In genomic region chr3:123652346-123652984, GRCh38 we compare ENCODE assay signal across 8 cellular contexts.
A peak's percentile ranks its signal among the peaks of the same experiment; 100 is the strongest.
DNase-seq lines count a peak whose midpoint lies in the region; ATAC-seq and TF ChIP-seq lines count a peak whose summit lies in the region.

No MANE protein-coding gene starts in this region.

- no peaks in the 10 kb centered on the region; the same call in 1 of the 2 replicates for H3K9me3 Mint-ChIP-seq in HFFc6
- H3K9me3 Mint-ChIP-seq in naive thymus-derived CD4-positive, alpha-beta T cell, result peaks cover 0 to 10% (median 4%) of the 10 kb centered on the region in 11 donors

- no peak overlapping the region for H3K27ac ChIP-seq in naive thymus-derived CD4-positive, alpha-beta T cell (ENCODE audit: low read depth, low read length)
- peak overlapping the region; percentile 85 to 94 for H3K27ac ChIP-seq in tibial artery

- peak overlapping the region; percentile 80 for H3K27ac Mint-ChIP-seq in HFFc6
- no peak overlapping the region for H3K27ac Mint-ChIP-seq in naive thymus-derived CD4-positive, alpha-beta T cell

- peaks cover 59% of the 10 kb centered on the region for H3K36me3 Mint-ChIP-seq in HFFc6 (ENCODE audit: low read depth)
- H3K36me3 Mint-ChIP-seq in naive thymus-derived CD4-positive, alpha-beta T cell, result peaks cover 0 to 4% (median 0%) of the 10 kb centered on the region in 5 donors

- H3K4me3 Mint-ChIP-seq in HFFc6, result peak overlapping the region; percentile 16; the same call in 1 of the 2 replicates
- no peak overlapping the region for H3K4me3 Mint-ChIP-seq in naive thymus-derived CD4-positive, alpha-beta T cell

- peaks cover 65% of the 10 kb centered on the region for H3K4me1 Mint-ChIP-seq in HFFc6 (ENCODE audit: low read depth)
- no peaks in the 10 kb centered on the region for H3K4me1 Mint-ChIP-seq in naive thymus-derived CD4-positive, alpha-beta T cell

- peak; percentile 40 for DNase-seq in DMS153 (lab: John Stamatoyannopoulos, UW)
- peak; percentile 58 for DNase-seq in HFFc6
- DNase-seq in NCI-H2171 treated with DMSO at 0.1 percent for 48 hours (lab: John Stamatoyannopoulos, UW), result peak; percentile 74
- DNase-seq in activated CD4-positive, alpha-beta T cell treated with anti-CD3 and anti-CD28 coated beads for 48 hours, result peak; percentile 61
- peak; percentile 64 for DNase-seq in fibroblast of gingiva (ENCODE audit: low read depth)
- peak in 2 of 9 donors; percentile 12 to 45 for DNase-seq in naive thymus-derived CD4-positive, alpha-beta T cell
- peak; percentile 83 to 90 for DNase-seq in tibial artery

- ATAC-seq in naive thymus-derived CD4-positive, alpha-beta T cell, result peak; percentile 76
- ATAC-seq in GM19035 (IDR thresholded peaks at IDR 0.05; ENCODE audit: unreplicated experiment), result no peak

- CTCF ChIA-PET in naive thymus-derived CD4-positive, alpha-beta T cell (lab: Charles Lee), result no interaction called here

- no peaks in the 10 kb centered on the region for H3K36me3 ChIP-seq in naive thymus-derived CD4-positive, alpha-beta T cell (ENCODE audit: control insufficient read depth in 2 of 3, insufficient read depth in 3 of 3, low read length in 3 of 3)
- H3K36me3 ChIP-seq in tibial artery, result peaks cover 76 to 80% (median 78%) of the 10 kb centered on the region in 3 donors

- POLR2A ChIA-PET in naive thymus-derived CD4-positive, alpha-beta T cell (lab: Charles Lee), result no interaction called here

- H3K27me3 ChIP-seq in naive thymus-derived CD4-positive, alpha-beta T cell (ENCODE audit: control insufficient read depth in 2 of 2, insufficient read depth in 2 of 2, low read length in 2 of 2), result no peaks in the 10 kb centered on the region
- H3K27me3 ChIP-seq in tibial artery, result no peaks in the 10 kb centered on the region

- H3K4me3 ChIP-seq in naive thymus-derived CD4-positive, alpha-beta T cell (ENCODE audit: low read length), result no peak overlapping the region
- no peak overlapping the region for H3K4me3 ChIP-seq in tibial artery

- TF ChIP-seq CTCF in HFFc6 (IDR thresholded peaks at IDR 0.05) (peak; percentile 85), tibial artery (IDR thresholded peaks at IDR 0.05) (peak; percentile 84 to 90)

- no peaks in the 10 kb centered on the region for H3K9me3 ChIP-seq in naive thymus-derived CD4-positive, alpha-beta T cell (ENCODE audit: control insufficient read depth in 2 of 3, low read length in 3 of 3)
- no peaks in the 10 kb centered on the region for H3K9me3 ChIP-seq in tibial artery

- intact Hi-C loops in naive thymus-derived CD4-positive, alpha-beta T cell (cut with micrococcal nuclease), result loop anchor here in 1 of 2 donors (2.0 kb wide), 1 partner anchor 70 kb away; no protein-coding TSS in a partner anchor
- intact Hi-C loops in tibial artery (cut with DNase I; ENCODE audit: low total_unique reads), result loop anchor here (5.0 to 10.0 kb wide), 3 partner anchors 50 to 332 kb away; no protein-coding TSS in a partner anchor

- peaks cover 20% of the 10 kb centered on the region for H3K27me3 Mint-ChIP-seq in HFFc6 (ENCODE audit: insufficient read depth)
- no peaks in the 10 kb centered on the region for H3K27me3 Mint-ChIP-seq in naive thymus-derived CD4-positive, alpha-beta T cell

- no peaks in the 10 kb centered on the region for H3K4me1 ChIP-seq in naive thymus-derived CD4-positive, alpha-beta T cell (ENCODE audit: control insufficient read depth in 2 of 2, insufficient read depth in 2 of 2, low read length in 2 of 2)
- peaks cover 0 to 80% (median 51%) of the 10 kb centered on the region in 4 donors for H3K4me1 ChIP-seq in tibial artery
